Comparison of ENCODE assay signal across 33 cellular contexts in the genomic region with DNA sequence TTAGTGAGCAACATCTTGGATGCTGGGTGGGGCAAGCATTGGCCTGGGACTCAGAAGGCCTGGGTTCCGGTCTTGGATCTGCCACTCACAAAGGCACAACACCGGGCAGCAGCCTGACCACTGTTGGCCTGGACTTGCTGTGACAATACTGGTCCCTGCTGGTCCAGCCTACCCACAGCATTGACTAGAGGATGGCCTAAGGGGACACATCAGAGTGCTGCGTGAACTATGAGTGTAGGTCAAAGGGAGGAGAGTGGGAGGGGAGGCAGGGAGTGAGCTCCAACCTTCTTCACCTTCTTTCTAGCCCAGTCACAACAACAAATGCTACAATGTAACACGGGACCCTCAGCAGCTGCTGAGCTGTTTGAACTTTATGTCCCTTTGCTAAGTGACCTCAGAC. TPM values are rescaled to one million over a fixed set of nuclear protein-coding genes. Genes with fewer than 3 reads are reported as not detected.
DNase-seq lines count a peak whose midpoint lies in the region; ATAC-seq, FAIRE-seq and TF ChIP-seq lines count a peak whose summit lies in the region.
"Had no signal": no experiment of that assay in that cellular context is flagged by ENCODE, and none has a peak within 500 bp of the region (broad histone marks: within the 10 kb centered on the region; RNA-seq: fewer than 3 reads in every experiment).

No MANE protein-coding gene starts in this region.

- CTCF ChIA-PET in K562 (lab: Yijun Ruan, JAX; ENCODE audit: low intra/inter-chr PET ratio), result no interaction called here

- H2AFZ ChIP-seq in K562 (ENCODE audit: low read depth, low read length), result no peak overlapping the region
- H2AFZ ChIP-seq: GM23248 had no signal

- in situ Hi-C loops in K562 (cut with MboI), result no loop called here

- H3K9me3 Mint-ChIP-seq in type B pancreatic cell, result no peaks in the 10 kb centered on the region
- H3K9me3 Mint-ChIP-seq: activated naive CD8-positive, alpha-beta T cell treated with anti-CD3 and anti-CD28 coated beads for 36 hours; activated T-cell treated with anti-CD3 and anti-CD28 coated beads, Interleukin-2, amount 50 U/mL, for 4 hours; effector memory CD8-positive, alpha-beta T cell; naive thymus-derived CD8-positive, alpha-beta T cell; stimulated activated effector memory CD8-positive, alpha-beta T cell treated with anti-CD3 and anti-CD28 coated beads, Interleukin-12 subunit alpha, Interleukin-12 subunit beta, amount 100 ng/mL, for 72 hours; T-cell had no signal

- TF ChIP-seq RAD21 in K562 (CRISPR knock-in tag; conservative IDR thresholded peaks at IDR 0.05 in 1 of 2, IDR thresholded peaks at IDR 0.05 in 1 of 2), result peak in 1 of 2 experiments; percentile 25; a peak in 1 of 4 replicates

- H3K27ac ChIP-seq in K562 (ENCODE audit: extremely low read depth, low read depth, low read length), result no peak overlapping the region
- no peak overlapping the region for H3K27ac ChIP-seq in left lung
- H3K27ac ChIP-seq: heart right ventricle, lower lobe of right lung, SJCRH30, suprapubic skin had no signal

- no peak for FAIRE-seq in K562 (lab: Jason Lieb, UNC)
- FAIRE-seq: bronchial epithelial cell, colon, urothelium cell line had no signal

- no peaks in the 10 kb centered on the region for H3K4me1 Mint-ChIP-seq in type B pancreatic cell (ENCODE audit: unreplicated experiment)
- H3K4me1 Mint-ChIP-seq: activated naive CD8-positive, alpha-beta T cell treated with anti-CD3 and anti-CD28 coated beads for 36 hours; naive thymus-derived CD8-positive, alpha-beta T cell; stimulated activated effector memory CD8-positive, alpha-beta T cell treated with anti-CD3 and anti-CD28 coated beads, Interleukin-12 subunit alpha, Interleukin-12 subunit beta, amount 100 ng/mL, for 72 hours; T-cell had no signal

- H3K4me2 ChIP-seq in K562 (ENCODE audit: insufficient read depth, low read length), result peak overlapping the region; percentile 8; the same call in 1 of the 2 replicates

- no peak overlapping the region for H3K4me3 Mint-ChIP-seq in type B pancreatic cell
- H3K4me3 Mint-ChIP-seq: activated naive CD8-positive, alpha-beta T cell treated with anti-CD3 and anti-CD28 coated beads for 36 hours; activated T-cell treated with anti-CD3 and anti-CD28 coated beads, Interleukin-2, amount 50 U/mL, for 4 hours; effector memory CD8-positive, alpha-beta T cell; naive thymus-derived CD8-positive, alpha-beta T cell; stimulated activated effector memory CD8-positive, alpha-beta T cell treated with anti-CD3 and anti-CD28 coated beads, Interleukin-12 subunit alpha, Interleukin-12 subunit beta, amount 100 ng/mL, for 72 hours; T-cell had no signal

- intact Hi-C loops in K562 (cut with micrococcal nuclease) (no loop called here), left lung (cut with DNase I) (no loop called here)

- no peaks in the 10 kb centered on the region for H3K36me3 Mint-ChIP-seq in type B pancreatic cell
- H3K36me3 Mint-ChIP-seq: activated naive CD8-positive, alpha-beta T cell treated with anti-CD3 and anti-CD28 coated beads for 36 hours; naive thymus-derived CD8-positive, alpha-beta T cell; stimulated activated effector memory CD8-positive, alpha-beta T cell treated with anti-CD3 and anti-CD28 coated beads, Interleukin-12 subunit alpha, Interleukin-12 subunit beta, amount 100 ng/mL, for 72 hours; T-cell had no signal

- H3K27me3 ChIP-seq in K562 (ENCODE audit: control insufficient read depth in 2 of 2, insufficient read depth in 2 of 2, low read length in 2 of 2) (no peaks in the 10 kb centered on the region), left lung (no peaks in the 10 kb centered on the region)
- H3K27me3 ChIP-seq: heart right ventricle, SJCRH30, suprapubic skin had no signal

- no peak for TF ChIP-seq EP300 in K562 (IDR thresholded peaks at IDR 0.05; ENCODE audit: low read length)

- POLR2A ChIA-PET in K562 (lab: Yijun Ruan, JAX), result interaction anchor here (0.5 to 1.1 kb wide), 4 partner anchors 30 to 206 kb away, joined by 3 to 8 read pairs (median 4); no protein-coding TSS in a partner anchor

- no peaks in the 10 kb centered on the region for H3K79me2 ChIP-seq in K562 (ENCODE audit: control insufficient read depth, insufficient read depth, low read length)

- TF ChIP-seq CTCF in K562 (IDR thresholded peaks at IDR 0.05 in 2 of 3, conservative IDR thresholded peaks at IDR 0.05 in 1 of 3; ENCODE audit: insufficient read depth in 2 of 3, low read depth in 1 of 3, low read length in 3 of 3) (peak in 2 of 3 experiments; percentile 21 to 34; a peak in 3 of 6 replicates), left lung (IDR thresholded peaks at IDR 0.05) (no peak), type B pancreatic cell (conservative IDR thresholded peaks at IDR 0.05) (no peak)

- 45% methylated on average over 4 of the region's 4 CpGs for WGBS in K562 (ENCODE audit: insufficient coverage, low coverage, missing lambda C conversion rate)

- TF ChIP-seq POLR2A in K562 (conservative IDR thresholded peaks at IDR 0.05), result no peak

- BruUV-seq in K562 (replicated peaks; lab: Mats Ljungman, UMichigan), result no TSS peak

- H3K4me3 ChIP-seq in K562, result no peak overlapping the region
- H3K4me3 ChIP-seq in left lung, result no peak overlapping the region
- H3K4me3 ChIP-seq: GM23248, heart right ventricle, lower lobe of right lung, SJCRH30, suprapubic skin had no signal

- peak; percentile 48 for DNase-seq in ELF-1 (ENCODE audit: low read depth, low spot score)
- peak; percentile 24 to 60 (median 34) for DNase-seq in K562 (ENCODE audit: extremely low read depth in 1 of 4, low spot score in 3 of 4)
- no peak for DNase-seq in left lung
- peak; percentile 43 for DNase-seq in type B pancreatic cell (ENCODE audit: extremely low spot score, unreplicated experiment)
- no peak for DNase-seq in cortex of kidney (lab: John Stamatoyannopoulos, UW)
- DNase-seq in KG1 (lab: John Stamatoyannopoulos, UW), result no peak
- DNase-seq: activated CD4-positive, alpha-beta T cell treated with anti-CD3 and anti-CD28 coated beads, Interleukin-2, amount 50 U/mL, for 1 hour; activated CD4-positive, CD25-positive, alpha-beta regulatory T cell; activated gamma-delta T cell; activated naive CD8-positive, alpha-beta T cell treated with anti-CD3 and anti-CD28 coated beads for 36 hours; activated T-cell treated with anti-CD3 and anti-CD28 coated beads, Interleukin-2, amount 50 U/mL, for 4 hours; aorta; effector memory CD8-positive, alpha-beta T cell; foreskin melanocyte; GF-D8; GM23248; heart right ventricle; lower lobe of right lung; naive thymus-derived CD8-positive, alpha-beta T cell; NCI-H1092 treated with DMSO at 0.1 percent for 48 hours; NCI-H187; NCI-H82; nucleus accumbens; T-cell had no signal

- no peaks in the 10 kb centered on the region for H4K20me1 ChIP-seq in K562 (replicated peaks; ENCODE audit: control insufficient read depth, insufficient read depth, low read length)

- ATAC-seq in K562, result peak; percentile 82
- ATAC-seq in left lung, result peak; percentile 20
- ATAC-seq in GM18873 (IDR thresholded peaks at IDR 0.05; ENCODE audit: low FRiP score, unreplicated experiment), result no peak
- ATAC-seq: activated T-cell treated with anti-CD3 and anti-CD28 coated beads, Interleukin-2, amount 50 U/mL, for 4 hours; effector memory CD8-positive, alpha-beta T cell; naive thymus-derived CD8-positive, alpha-beta T cell; stimulated activated effector memory CD8-positive, alpha-beta T cell treated with anti-CD3 and anti-CD28 coated beads, Interleukin-12 subunit alpha, Interleukin-12 subunit beta, amount 100 ng/mL, for 72 hours; T-cell had no signal

- H3K9me1 ChIP-seq in K562 (ENCODE audit: control insufficient read depth, insufficient read depth, low read length), result no peaks in the 10 kb centered on the region

- H3K4me1 ChIP-seq in K562 (replicated peaks in 1 of 2; ENCODE audit: control insufficient read depth in 2 of 2, insufficient read depth in 2 of 2, low read length in 2 of 2) (peaks cover 14 to 16% of the 10 kb centered on the region in 2 experiments), left lung (peaks cover 0 to 10% of the 10 kb centered on the region in 2 donors)
- H3K4me1 ChIP-seq: heart right ventricle, lower lobe of right lung, SJCRH30, suprapubic skin had no signal

- no peaks in the 10 kb centered on the region for H3K9me3 ChIP-seq in K562 (replicated peaks; ENCODE audit: control insufficient read depth, insufficient read depth, low read depth, low read length)
- no peaks in the 10 kb centered on the region for H3K9me3 ChIP-seq in left lung
- H3K9me3 ChIP-seq: heart right ventricle, lower lobe of right lung, SJCRH30, suprapubic skin had no signal

- no peak overlapping the region for H3K27ac Mint-ChIP-seq in type B pancreatic cell
- H3K27ac Mint-ChIP-seq: activated naive CD8-positive, alpha-beta T cell treated with anti-CD3 and anti-CD28 coated beads for 36 hours; stimulated activated effector memory CD8-positive, alpha-beta T cell treated with anti-CD3 and anti-CD28 coated beads, Interleukin-12 subunit alpha, Interleukin-12 subunit beta, amount 100 ng/mL, for 72 hours had no signal

- H3K36me3 ChIP-seq in K562 (ENCODE audit: control insufficient read depth, insufficient read depth, low read length), result no peaks in the 10 kb centered on the region
- H3K36me3 ChIP-seq in left lung, result no peaks in the 10 kb centered on the region
- H3K36me3 ChIP-seq: heart right ventricle, lower lobe of right lung, SJCRH30, suprapubic skin had no signal

- H3K9ac ChIP-seq in K562 (ENCODE audit: insufficient read depth in 1 of 2, low read depth in 2 of 2, low read length in 2 of 2), result peak overlapping the region in 1 of 2 experiments; percentile 47; a peak in 2 of 4 replicates
- H3K9ac ChIP-seq: GM23248 had no signal

- H3K27me3 Mint-ChIP-seq in type B pancreatic cell, result no peaks in the 10 kb centered on the region
- H3K27me3 Mint-ChIP-seq: activated naive CD8-positive, alpha-beta T cell treated with anti-CD3 and anti-CD28 coated beads for 36 hours; effector memory CD8-positive, alpha-beta T cell; naive thymus-derived CD8-positive, alpha-beta T cell; T-cell had no signal

RNA-seq across cellular contexts. Expression of gene TMEM50A, which starts 31.1 kb away (rescaled TPM):
- total RNA-seq in K562 (2011; cell fraction: chromatin; rRNA removed; ENCODE audit: low replicate concordance), result 50.2 and 133 TPM in 2 replicates
- 80.8 and 92.6 TPM in 2 replicates for total RNA-seq in K562 (2011; cell fraction: nucleolus; rRNA removed)
- 147 and 172 TPM in 2 replicates for total RNA-seq in K562 (2011; cell fraction: nucleoplasm; rRNA removed)
- total RNA-seq in K562 (2014; rRNA removed), result 138 and 209 TPM in 2 replicates
- 85.8 and 108 TPM in 2 replicates for total RNA-seq in K562 (2014; rRNA removed; fragmentation: Illumina TruSeq; extraction: Trizol)
- 100 and 108 TPM in 2 replicates for total RNA-seq in K562 (2015; rRNA removed; fragmentation: Illumina TruSeq; extraction: Trizol)
- 133 and 137 TPM in 2 replicates for total RNA-seq in K562 (2021)
- 175 and 195 TPM in 2 replicates for polyA plus RNA-seq in K562 (2011; rRNA removed)
- 47.8 and 169 TPM in 2 replicates for polyA plus RNA-seq in K562 (2011; cell fraction: cytosol; rRNA removed)
- polyA plus RNA-seq in K562 (2011; cell fraction: nucleus; rRNA removed), result 19.9 and 38.4 TPM in 2 replicates
- 167 and 239 TPM in 2 replicates for polyA plus RNA-seq in K562 (2012)
- polyA plus RNA-seq in K562 (2014; fragmentation: Illumina TruSeq; extraction: Trizol), result 155 and 183 TPM in 2 replicates
- polyA plus RNA-seq in K562 (2014; fragmentation: Nextera tagmentation; extraction: Ambion mirVana), result 10 to 100 TPM; 43.7 to 56.2 TPM
- polyA plus RNA-seq in K562 (2014; rRNA removed), result 141 and 198 TPM in 2 replicates
- 59.4 and 67.8 TPM in 2 replicates for polyA minus RNA-seq in K562 (2011; rRNA and poly(A)+ RNA removed)
- polyA minus RNA-seq in K562 (2011; cell fraction: cytosol; rRNA and poly(A)+ RNA removed), result 44.3 and 50.7 TPM in 2 replicates
- polyA minus RNA-seq in K562 (2011; cell fraction: nucleus; rRNA and poly(A)+ RNA removed), result 12.8 and 23.5 TPM in 2 replicates
- 100 to 1,000 TPM; 120 to 128 TPM for total RNA-seq in left lung
- 80.3 and 81.6 TPM in 2 replicates for total RNA-seq in type B pancreatic cell (ENCODE audit: low replicate concordance)

RNA-seq across cellular contexts. Expression of gene RHCE, which starts 51.4 kb away (rescaled TPM):
- 32.9 and 40.0 TPM in 2 replicates for total RNA-seq in K562 (2011; cell fraction: chromatin; rRNA removed; ENCODE audit: low replicate concordance)
- 54.9 and 67.4 TPM in 2 replicates for total RNA-seq in K562 (2011; cell fraction: nucleolus; rRNA removed)
- 44.0 and 54.3 TPM in 2 replicates for total RNA-seq in K562 (2011; cell fraction: nucleoplasm; rRNA removed)
- total RNA-seq in K562 (2014; rRNA removed) (7.5 and 12.3 TPM in 2 replicates), K562 (2014; rRNA removed; fragmentation: Illumina TruSeq; extraction: Trizol) (12.7 and 14.8 TPM in 2 replicates), K562 (2015; rRNA removed; fragmentation: Illumina TruSeq; extraction: Trizol) (5.3 and 5.4 TPM in 2 replicates), K562 (2021) (11.2 and 12.6 TPM in 2 replicates), left lung (under 1 TPM in 1 of 2 donors, not detected in 1; 0.64 TPM), type B pancreatic cell (ENCODE audit: low replicate concordance) (0.39 and 0.88 TPM in 2 replicates)
- polyA plus RNA-seq in K562 (2011; rRNA removed) (13.6 and 25.9 TPM in 2 replicates), K562 (2014; fragmentation: Illumina TruSeq; extraction: Trizol) (10.9 and 11.4 TPM in 2 replicates), K562 (2014; fragmentation: Nextera tagmentation; extraction: Ambion mirVana) (10 to 100 TPM; 28.3 to 31.5 TPM), K562 (2014; rRNA removed) (8.3 and 9.1 TPM in 2 replicates)
- polyA plus RNA-seq in K562 (2011; cell fraction: cytosol; rRNA removed), result 20.6 and 28.6 TPM in 2 replicates
- polyA plus RNA-seq in K562 (2011; cell fraction: nucleus; rRNA removed), result 11.9 and 17.8 TPM in 2 replicates
- polyA plus RNA-seq in K562 (2012), result 17.0 and 20.5 TPM in 2 replicates
- 22.4 and 24.1 TPM in 2 replicates for polyA minus RNA-seq in K562 (2011; rRNA and poly(A)+ RNA removed)
- polyA minus RNA-seq in K562 (2011; cell fraction: cytosol; rRNA and poly(A)+ RNA removed), result 9.8 and 10.7 TPM in 2 replicates
- 5.8 and 9.8 TPM in 2 replicates for polyA minus RNA-seq in K562 (2011; cell fraction: nucleus; rRNA and poly(A)+ RNA removed)
- total RNA-seq: mononuclear cell, NCI-H460 had no signal
- polyA plus RNA-seq: aorta had no signal

Comparison
In these comparisons a context has a peak if more than half of its experiments do, and no peak if none do; other contexts are left out.
1. DNase-seq: peak in ELF-1 (single experiment), K562 (4 of 4) and type B pancreatic cell (single experiment); none in left lung (0 of 2), cortex of kidney (single experiment) and KG1 (single experiment).
2. CTCF ChIP-seq: peak in K562 (2 of 3); none in left lung (0 of 2) and type B pancreatic cell (single experiment).